ENCODE assay signal across 20 cellular contexts in genomic region chr2:167209784-167210183, GRCh38.
DNase-seq lines count a peak whose midpoint lies in the region; ATAC-seq and TF ChIP-seq lines count a peak whose summit lies in the region.
"Had no signal": no experiment of that assay in that cellular context is flagged by ENCODE, and none has a peak within 500 bp of the region (broad histone marks: within the 10 kb centered on the region; RNA-seq: fewer than 3 reads in every experiment).

No MANE protein-coding gene starts in this region.

- peak; percentile 32 for ATAC-seq in left lung
- ATAC-seq: activated CD4-positive, CD25-positive, alpha-beta regulatory T cell treated with anti-CD3 and anti-CD28 coated beads, Interleukin-2, amount 50 U/mL, for 24 hours; activated CD8-positive, alpha-beta T cell treated with anti-CD3 and anti-CD28 coated beads for 36 hours; natural killer cell treated with Interleukin-12 subunit alpha and Interleukin-12 subunit beta and Interleukin-15 and Interleukin-18, amount 100 ng/mL, for 72 hours had no signal

- peak; percentile 16 for DNase-seq in AG20443 (ENCODE audit: low spot score)
- DNase-seq in choroid plexus epithelial cell (ENCODE audit: low read depth), result peak; percentile 65
- no peak for DNase-seq in left lung
- DNase-seq in dedifferentiated amniotic fluid mesenchymal stem cell (ENCODE audit: extremely low spot score), result no peak
- no peak for DNase-seq in transverse colon
- DNase-seq in 8988T, result no peak
- no peak for DNase-seq in GM10248 (ENCODE audit: extremely low spot score)
- DNase-seq: activated CD8-positive, alpha-beta T cell treated with anti-CD3 and anti-CD28 coated beads for 36 hours; activated T-cell treated with anti-CD3 and anti-CD28 coated beads for 4 hours; CD4-positive, alpha-beta T cell; cerebellar nuclear complex; DMS153; midbrain; NCI-H1930; pancreas; uterus had no signal

- TF ChIP-seq RAD21 in Ishikawa (IDR thresholded peaks at IDR 0.05; ENCODE audit: low read depth), result no peak

- no peaks in the 10 kb centered on the region for H3K9me3 ChIP-seq in left lung
- no peaks in the 10 kb centered on the region for H3K9me3 ChIP-seq in transverse colon
- H3K9me3 ChIP-seq: pancreas, uterus had no signal

- H3K4me1 ChIP-seq in left lung (no peaks in the 10 kb centered on the region), transverse colon (no peaks in the 10 kb centered on the region)
- H3K4me1 ChIP-seq: uterus had no signal

- H3K27me3 ChIP-seq in left lung, result no peaks in the 10 kb centered on the region
- H3K27me3 ChIP-seq in transverse colon, result no peaks in the 10 kb centered on the region
- H3K27me3 ChIP-seq: pancreas, uterus had no signal

- no peak overlapping the region for H3K27ac ChIP-seq in left lung
- H3K27ac ChIP-seq in transverse colon, result no peak overlapping the region
- H3K27ac ChIP-seq: epithelial cell of prostate, pancreas, uterus had no signal

- H3K4me3 ChIP-seq in choroid plexus epithelial cell (ENCODE audit: low read depth, low read length) (no peak overlapping the region), left lung (no peak overlapping the region), transverse colon (no peak overlapping the region)
- H3K4me3 ChIP-seq: pancreas, uterus had no signal

- intact Hi-C loops in left lung (cut with DNase I), result no loop called here
- intact Hi-C loops in transverse colon (cut with DNase I; ENCODE audit: low total_unique reads), result loop anchor here (5.0 kb wide), 1 partner anchor 672 kb away; no protein-coding TSS in a partner anchor

- no peak for TF ChIP-seq POLR2A in transverse colon (IDR thresholded peaks at IDR 0.05)

- CTCF ChIA-PET in GM10248 (lab: Yijun Ruan, JAX), result no interaction called here

- H3K36me3 ChIP-seq in left lung, result no peaks in the 10 kb centered on the region
- no peaks in the 10 kb centered on the region for H3K36me3 ChIP-seq in transverse colon
- H3K36me3 ChIP-seq: pancreas, uterus had no signal

- in situ Hi-C loops in transverse colon (cut with MboI; ENCODE audit: low pct_ligation_motif_present in 1 of 4, low pct_unique_long_range_greater_than_20kb in 1 of 4, low sequenced_read_pairs in 3 of 4), result loop anchor here in 2 of 4 donors (25.0 kb wide), 1 partner anchor 672 kb away; no protein-coding TSS in a partner anchor

- TF ChIP-seq CTCF in choroid plexus epithelial cell (conservative IDR thresholded peaks at IDR 0.05; ENCODE audit: low read depth, low read length), result no peak
- TF ChIP-seq CTCF in left lung (IDR thresholded peaks at IDR 0.05), result no peak
- no peak for TF ChIP-seq CTCF in transverse colon (IDR thresholded peaks at IDR 0.05)
- no peak for TF ChIP-seq CTCF in GM10248 (IDR thresholded peaks at IDR 0.05; ENCODE audit: control extremely low read depth, extremely low read depth, low read depth, missing control alignments)

- WGBS in transverse colon (ENCODE audit: low coverage in 1 of 2), 2 donors, result 48 to 65% methylated on average over 3 of the region's 3 CpGs

- POLR2A ChIA-PET in GM10248 (lab: Yijun Ruan, JAX), result no interaction called here

- TF ChIP-seq EP300 in Ishikawa (IDR thresholded peaks at IDR 0.05; ENCODE audit: borderline replicate concordance), result no peak
- no peak for TF ChIP-seq EP300 in transverse colon (IDR thresholded peaks at IDR 0.05; ENCODE audit: low read depth)

TF ChIP-seq in Ishikawa, 13 proteins besides CTCF, POLR2A, EP300 and RAD21:
- TF ChIP-seq CEBPB (IDR thresholded peaks at IDR 0.05) (peak; percentile 70), YY1 (IDR thresholded peaks at IDR 0.05; ENCODE audit: low read depth) (no peak), CREB1 (IDR thresholded peaks at IDR 0.05; ENCODE audit: low read depth) (no peak), USF1 (IDR thresholded peaks at IDR 0.05) (no peak), MAX (IDR thresholded peaks at IDR 0.05) (no peak)

Comparison
In these comparisons a context has a peak if more than half of its experiments do, and no peak if none do; other contexts are left out.
1. DNase-seq: peak in AG20443 (single experiment) and choroid plexus epithelial cell (single experiment); none in left lung (0 of 2), dedifferentiated amniotic fluid mesenchymal stem cell (single experiment), transverse colon (single experiment), 8988T (single experiment) and GM10248 (single experiment).